In genomic region chr13:98648141-98648540, GRCh38 we compare ENCODE assay signal across 18 cellular contexts.
DNase-seq lines count a peak whose midpoint lies in the region; ATAC-seq lines count a peak whose summit lies in the region.
"Had no signal": no experiment of that assay in that cellular context is flagged by ENCODE, and none has a peak within 500 bp of the region (broad histone marks: within the 10 kb centered on the region; RNA-seq: fewer than 3 reads in every experiment).

No MANE protein-coding gene starts in this region.

- H3K36me3 Mint-ChIP-seq in dendritic cell treated with granulocyte-macrophage colony-stimulating factor and Interleukin-4, amounts not matched to agents 40 ng/mL and 50 ng/mL, for 4 days (ENCODE audit: low read depth): no peaks in the 10 kb centered on the region

- no peak for DNase-seq in Right ventricle myocardium inferior (ENCODE audit: missing footprints)
- DNase-seq in left cardiac atrium: no peak
- peak; percentile 50 for DNase-seq in mucosa of gallbladder (ENCODE audit: low spot score)
- no peak for DNase-seq in kidney tubule cell (ENCODE audit: low spot score)
- DNase-seq in activated CD8-positive, alpha-beta memory T cell treated with anti-CD3 and anti-CD28 coated beads, Interleukin-2, amount 50 U/mL, for 48 hours: no peak
- DNase-seq: Calu3; CD4-positive, alpha-beta T cell; H7; MG63; NCI-H1092; NCI-H146; NCI-H2081; NCI-H774; SK-N-SH had no signal

- peaks cover 9% of the 10 kb centered on the region for H3K27me3 Mint-ChIP-seq in dendritic cell treated with granulocyte-macrophage colony-stimulating factor and Interleukin-4, amounts not matched to agents 40 ng/mL and 50 ng/mL, for 4 days
- H3K27me3 Mint-ChIP-seq: CD4-positive, alpha-beta T cell had no signal

- peaks cover 49% of the 10 kb centered on the region for H3K4me1 Mint-ChIP-seq in dendritic cell treated with granulocyte-macrophage colony-stimulating factor and Interleukin-4, amounts not matched to agents 40 ng/mL and 50 ng/mL, for 4 days (ENCODE audit: low read depth)

- ATAC-seq in Right ventricle myocardium inferior (peak; percentile 31), left cardiac atrium (no peak), HG02588 (IDR thresholded peaks at IDR 0.05; ENCODE audit: unreplicated experiment) (no peak), HG02798 (IDR thresholded peaks at IDR 0.05; ENCODE audit: poor library complexity, unreplicated experiment) (no peak)

- no peak overlapping the region for H3K4me3 Mint-ChIP-seq in dendritic cell treated with granulocyte-macrophage colony-stimulating factor and Interleukin-4, amounts not matched to agents 40 ng/mL and 50 ng/mL, for 4 days
- H3K4me3 Mint-ChIP-seq: B cell; CD4-positive, alpha-beta T cell had no signal

- H3K9me3 Mint-ChIP-seq in dendritic cell treated with granulocyte-macrophage colony-stimulating factor and Interleukin-4, amounts not matched to agents 40 ng/mL and 50 ng/mL, for 4 days: no peaks in the 10 kb centered on the region
- H3K9me3 Mint-ChIP-seq: CD4-positive, alpha-beta T cell had no signal

- intact Hi-C loops in Right ventricle myocardium inferior (cut with DNase I): no loop called here
- intact Hi-C loops in left cardiac atrium (cut with DNase I): no loop called here
- intact Hi-C loops in dendritic cell treated with granulocyte-macrophage colony-stimulating factor and Interleukin-4, amounts not matched to agents 40 ng/mL and 50 ng/mL, for 4 days (cut with micrococcal nuclease): no loop called here

- H3K27ac Mint-ChIP-seq in dendritic cell treated with granulocyte-macrophage colony-stimulating factor and Interleukin-4, amounts not matched to agents 40 ng/mL and 50 ng/mL, for 4 days: peak overlapping the region; percentile 86
- H3K27ac Mint-ChIP-seq: B cell; CD4-positive, alpha-beta T cell had no signal
